Comparison of ENCODE assay signal across 26 cellular contexts in genomic region chr14:46573518-46573917, GRCh38.
"Had no signal": no experiment of that assay in that cellular context is flagged by ENCODE, and none has a peak within 500 bp of the region (broad histone marks: within the 10 kb centered on the region; RNA-seq: fewer than 3 reads in every experiment).

No MANE protein-coding gene starts in this region.

- H3K36me3 ChIP-seq: breast epithelium, SJCRH30 had no signal

- H3K4me1 ChIP-seq: breast epithelium had no signal

- H3K4me3 ChIP-seq: breast epithelium, SJCRH30 had no signal

- H3K27me3 ChIP-seq: breast epithelium, SJCRH30 had no signal

- H3K9me3 ChIP-seq: SJCRH30 had no signal

- H3K27ac ChIP-seq: breast epithelium, RWPE1 had no signal

- DNase-seq: activated B cell treated with CpG ODN at 0.5 μM for 24 hours; activated CD4-positive, alpha-beta memory T cell treated with anti-CD3 and anti-CD28 coated beads for 36 hours; activated CD4-positive, alpha-beta T cell treated with anti-CD3 and anti-CD28 coated beads for 1 hour; activated CD4-positive, alpha-beta T cell treated with anti-CD3 and anti-CD28 coated beads, Interleukin-2, amount 10 ng/mL, durations not matched to agents 24 days and 14 days; activated CD8-positive, alpha-beta memory T cell treated with anti-CD3 and anti-CD28 coated beads for 24 hours; activated gamma-delta T cell; activated naive CD4-positive, alpha-beta T cell treated with anti-CD3 and anti-CD28 coated beads for 36 hours; activated naive CD8-positive, alpha-beta T cell treated with anti-CD3 and anti-CD28 coated beads for 36 hours; activated T-cell treated with anti-CD3 and anti-CD28 coated beads, Interleukin-2, amount 50 U/mL, for 48 hours; caudate nucleus; MM.1S; NCI-H1105; NCI-H1436; NCI-H1694 treated with DMSO at 0.1 percent for 48 hours; NCI-H2029 treated with DMSO at 0.1 percent for 48 hours; NCI-H345; NCI-H510A; NCI-H82; Right ventricle myocardium superior; T-helper 17 cell; T-helper 9 cell had no signal

- ATAC-seq: activated T-helper 17 cell treated with anti-CD3 and anti-CD28 coated beads, Interleukin-2, amount 50 U/mL, for 72 hours; Panc1; T-helper 17 cell had no signal
